1 cellular context compared by ENCODE assay signal in genomic region chr6:2765166-2765895, GRCh38.
TF ChIP-seq lines count a peak whose summit lies in the region.

Gene WRNIP1 (plus strand): TSS chr6:2765393. CDS start chr6:2765623, 230 bp downstream.

TF ChIP-seq in HepG2, 621 proteins besides CTCF, POLR2A, EP300 and RAD21 (continued from another document and continues in another):
- TF ChIP-seq ZNF18 (CRISPR knock-in tag; IDR thresholded peaks at IDR 0.05; ENCODE audit: insufficient replicate concordance) (peak; percentile 19), HES4 (CRISPR knock-in tag; IDR thresholded peaks at IDR 0.05; ENCODE audit: borderline replicate concordance) (peak; percentile 93), NFYB (CRISPR knock-in tag; IDR thresholded peaks at IDR 0.05) (peak; percentile 88), SAFB2 (CRISPR knock-in tag; IDR thresholded peaks at IDR 0.05; ENCODE audit: borderline replicate concordance, low read depth) (peak; percentile 91), WIZ (CRISPR knock-in tag; IDR thresholded peaks at IDR 0.05) (peak; percentile 26; the same call in 1 of the 2 replicates), KDM1A (CRISPR knock-in tag; IDR thresholded peaks at IDR 0.05) (no peak), ZNF281 (CRISPR knock-in tag; IDR thresholded peaks at IDR 0.05; ENCODE audit: borderline replicate concordance) (no peak), ATF5 (CRISPR knock-in tag; IDR thresholded peaks at IDR 0.05; ENCODE audit: low read depth) (peak; percentile 97), PAXIP1 (CRISPR knock-in tag; conservative IDR thresholded peaks at IDR 0.05) (peak; percentile 45; the same call in 1 of the 2 replicates), ATF4 (CRISPR knock-in tag; IDR thresholded peaks at IDR 0.05) (no peak; a peak in 1 of 4 replicates), MZF1 (CRISPR knock-in tag; IDR thresholded peaks at IDR 0.05; ENCODE audit: borderline replicate concordance) (no peak), RERE (CRISPR knock-in tag; IDR thresholded peaks at IDR 0.05; ENCODE audit: low read depth) (0 out of 2 replicates have a peak, but pooled peaks have one; percentile 59), MYC (CRISPR knock-in tag; IDR thresholded peaks at IDR 0.05; ENCODE audit: borderline replicate concordance) (peak; percentile 93), ZNF331 (CRISPR knock-in tag; IDR thresholded peaks at IDR 0.05) (peak; percentile 65; the same call in 1 of the 2 replicates), PTBP1 (IDR thresholded peaks at IDR 0.05; ENCODE audit: low read depth, low read length, poor library complexity, severe bottlenecking) (peak; percentile 23), ZMAT5 (CRISPR knock-in tag; IDR thresholded peaks at IDR 0.05; ENCODE audit: borderline replicate concordance, low read depth) (no peak), ISX (CRISPR knock-in tag; conservative IDR thresholded peaks at IDR 0.05) (peak; percentile 88; the same call in 1 of the 2 replicates), HOMEZ (CRISPR knock-in tag; IDR thresholded peaks at IDR 0.05; ENCODE audit: low read depth) (0 out of 2 replicates have a peak, but pooled peaks have one; percentile 18), ZNF616 (CRISPR knock-in tag; IDR thresholded peaks at IDR 0.05; ENCODE audit: low read depth) (peak; percentile 85; the same call in 1 of the 2 replicates), ZNF891 (CRISPR knock-in tag; IDR thresholded peaks at IDR 0.05) (no peak; the same call in 1 of the 2 replicates), KDM2A (CRISPR knock-in tag; IDR thresholded peaks at IDR 0.05; ENCODE audit: borderline replicate concordance, low read depth) (peak; percentile 82), ZNF34 (CRISPR knock-in tag; IDR thresholded peaks at IDR 0.05; ENCODE audit: borderline replicate concordance) (peak; percentile 98), HOXA5 (CRISPR knock-in tag; IDR thresholded peaks at IDR 0.05) (no peak; the same call in 1 of the 2 replicates), KLF6 (CRISPR knock-in tag; IDR thresholded peaks at IDR 0.05) (peak; percentile 84), ZNF652 (CRISPR knock-in tag; IDR thresholded peaks at IDR 0.05; ENCODE audit: borderline replicate concordance, low read depth) (no peak), ZNF563 (CRISPR knock-in tag; IDR thresholded peaks at IDR 0.05) (peak; percentile 96), ZNF207 (IDR thresholded peaks at IDR 0.05; ENCODE audit: borderline replicate concordance) (no peak), KLF16 (CRISPR knock-in tag; IDR thresholded peaks at IDR 0.05) (peak in 1 of 2 experiments; percentile 81; a peak in 2 of 4 replicates), ZNF142 (CRISPR knock-in tag; IDR thresholded peaks at IDR 0.05) (peak; percentile 50; the same call in 1 of the 2 replicates)
